In the genomic region with DNA sequence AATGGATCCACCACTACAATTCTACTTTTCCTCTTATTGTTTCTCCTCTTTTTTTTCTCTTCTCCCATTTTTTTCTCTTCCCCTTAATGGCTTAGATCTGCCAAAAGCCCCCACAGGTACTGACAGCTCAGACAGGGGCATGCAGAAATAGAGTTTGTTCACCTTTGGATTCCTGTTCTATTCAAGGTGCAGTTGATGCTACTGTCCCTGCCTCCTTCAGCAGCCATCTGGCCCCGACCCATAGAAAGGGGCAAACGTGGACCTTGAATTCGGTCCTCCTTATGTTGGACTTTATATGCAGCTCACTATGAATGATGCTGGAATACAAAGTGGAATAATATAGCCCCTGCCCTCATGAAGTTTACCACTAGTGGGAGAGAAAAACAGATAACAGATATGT, we compare ENCODE assay signal across 26 cellular contexts. TPM values are rescaled to one million over a fixed set of nuclear protein-coding genes. Genes with fewer than 3 reads are reported as not detected.
"Had no signal": no experiment of that assay in that cellular context is flagged by ENCODE, and none has a peak within 500 bp of the region (broad histone marks: within the 10 kb centered on the region; RNA-seq: fewer than 3 reads in every experiment).

No MANE protein-coding gene starts in this region.

- ATAC-seq: effector memory CD8-positive, alpha-beta T cell; esophagus mucosa; foreskin keratinocyte; gastrocnemius medialis; gastroesophageal sphincter; heart left ventricle; heart right ventricle had no signal

- H3K27ac ChIP-seq: colonic mucosa, coronary artery, dorsolateral prefrontal cortex, epithelial cell of prostate, foreskin keratinocyte, gastrocnemius medialis, gastroesophageal sphincter, heart left ventricle, heart right ventricle had no signal

- H3K9me3 ChIP-seq: colonic mucosa, esophagus squamous epithelium, gastrocnemius medialis, gastroesophageal sphincter, heart left ventricle, heart right ventricle had no signal

- H3K4me1 ChIP-seq: colonic mucosa, foreskin keratinocyte, gastrocnemius medialis, gastroesophageal sphincter, heart right ventricle had no signal

- H3K27me3 ChIP-seq: colonic mucosa, esophagus squamous epithelium, gastrocnemius medialis, gastroesophageal sphincter, heart left ventricle had no signal

- H3K4me3 ChIP-seq: colonic mucosa, coronary artery, dorsolateral prefrontal cortex, esophagus squamous epithelium, gastrocnemius medialis, gastroesophageal sphincter, heart left ventricle, heart right ventricle had no signal

- H3K36me3 ChIP-seq: colonic mucosa, esophagus squamous epithelium, gastrocnemius medialis, gastroesophageal sphincter, heart left ventricle, heart right ventricle had no signal

- DNase-seq: colonic mucosa; dermis blood vessel endothelial cell; dorsolateral prefrontal cortex; effector CD4-positive, alpha-beta T cell; effector CD8-positive, alpha-beta T cell; effector memory CD4-positive, alpha-beta T cell; effector memory CD8-positive, alpha-beta T cell; endodermal cell; erythroblast; esophagus squamous epithelium; foreskin fibroblast; foreskin keratinocyte; foreskin melanocyte; gastrocnemius medialis; glutamatergic neuron; head of caudate nucleus; heart left ventricle; heart right ventricle had no signal

RNA-seq across cellular contexts. Expression of a gene that starts 27.7 kb away (rescaled TPM):
- total RNA-seq: dermis blood vessel endothelial cell, dermis microvascular lymphatic vessel endothelial cell, endothelial cell of umbilical vein, fibroblast of villous mesenchyme, foreskin keratinocyte, gastrocnemius medialis, glomerular endothelial cell had no signal
- polyA plus RNA-seq: endothelial cell of umbilical vein, foreskin keratinocyte, heart left ventricle had no signal
